Comparison of ENCODE assay signal across 8 cellular contexts in the genomic region with DNA sequence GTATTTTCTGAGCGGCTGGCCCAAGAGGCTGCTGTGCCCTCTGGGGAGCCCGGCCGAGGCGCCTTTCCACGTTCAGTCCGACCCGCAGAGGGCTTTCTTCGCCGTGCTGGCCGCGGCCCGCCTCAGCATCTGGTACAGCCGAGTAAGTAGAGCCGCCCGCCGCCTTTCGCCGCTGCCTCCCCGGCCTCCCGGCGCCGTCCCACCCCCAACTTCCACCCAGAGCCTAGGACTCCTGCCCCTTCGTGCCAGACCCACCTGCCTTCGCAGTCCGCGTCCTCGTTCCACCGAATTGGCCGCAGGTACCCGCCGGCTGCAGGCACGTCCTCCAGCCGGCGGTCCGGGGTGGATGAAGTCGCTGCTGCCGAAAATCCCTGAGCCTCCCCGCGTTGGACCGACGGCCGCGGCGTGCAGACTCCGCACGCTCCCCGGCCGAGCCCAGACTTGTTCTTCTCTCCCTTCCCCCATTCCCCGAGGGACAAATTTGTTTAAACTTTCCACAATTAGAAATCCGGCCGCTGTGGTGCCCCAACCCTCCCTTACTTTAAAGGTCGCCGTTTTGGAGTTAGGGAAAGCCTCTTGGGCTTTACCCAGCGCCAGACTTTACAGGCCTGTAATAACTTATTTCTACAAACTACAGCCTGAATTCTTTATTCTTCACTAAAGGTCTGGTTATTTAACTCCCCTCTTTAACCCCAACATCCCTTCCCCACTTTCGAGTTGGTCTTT. TPM values are rescaled to one million over a fixed set of nuclear protein-coding genes. Genes with fewer than 3 reads are reported as not detected.
DNase-seq lines count a peak whose midpoint lies in the region; ATAC-seq and TF ChIP-seq lines count a peak whose summit lies in the region.

No MANE protein-coding gene starts in this region.

- TF ChIP-seq CTCF in DOHH2 (IDR thresholded peaks at IDR 0.05; ENCODE audit: low read depth, low read length, poor library complexity, severe bottlenecking) (no peak), liver (IDR thresholded peaks at IDR 0.05; ENCODE audit: low read depth, low read length, missing input control) (no peak)

- peak overlapping the region; percentile 99 for H3K27ac ChIP-seq in DOHH2 (ENCODE audit: low read depth, low read length)
- peak overlapping the region; percentile 92 to 95 for H3K27ac ChIP-seq in liver (ENCODE audit: low read depth in 1 of 2, low read length in 2 of 2)

- H3K27me3 ChIP-seq in DOHH2 (ENCODE audit: control insufficient read depth, low read length) (no peaks in the 10 kb centered on the region), liver (ENCODE audit: control insufficient read depth in 4 of 4, insufficient read depth in 4 of 4, low read length in 3 of 4) (no peaks in the 10 kb centered on the region)

- peaks cover 15% of the 10 kb centered on the region for H4K20me1 ChIP-seq in DOHH2 (ENCODE audit: control insufficient read depth, insufficient read depth, low read depth, low read length)

- H3K79me2 ChIP-seq in DOHH2 (ENCODE audit: control insufficient read depth, low read length): peaks cover 84% of the 10 kb centered on the region

- peaks cover 69% of the 10 kb centered on the region for H3K36me3 ChIP-seq in DOHH2 (ENCODE audit: control insufficient read depth, low read length)
- H3K36me3 ChIP-seq in liver (ENCODE audit: control insufficient read depth in 4 of 4, insufficient read depth in 3 of 4, low read depth in 1 of 4, low read length in 3 of 4): no peaks in the 10 kb centered on the region

- peaks cover 22% of the 10 kb centered on the region for H3F3A ChIP-seq in DOHH2 (ENCODE audit: control insufficient read depth, insufficient read depth)

- TF ChIP-seq RAD21 in liver (IDR thresholded peaks at IDR 0.05): no peak

- H3K9me2 ChIP-seq in DOHH2 (replicated peaks; ENCODE audit: control insufficient read depth, low read length): no peaks in the 10 kb centered on the region

- peak overlapping the region; percentile 88 for H3K4me2 ChIP-seq in DOHH2 (ENCODE audit: low read length)

- peak; percentile 6 for ATAC-seq in GM21529 (IDR thresholded peaks at IDR 0.05; ENCODE audit: unreplicated experiment)

- WGBS in liver: under 1% methylated on average over 55 of the region's 55 CpGs

- peak overlapping the region; percentile 98 for H3K4me3 ChIP-seq in DOHH2 (ENCODE audit: low read length)
- peak overlapping the region; percentile 90 to 92 (median 91) for H3K4me3 ChIP-seq in liver (ENCODE audit: low read depth in 1 of 3, low read length in 3 of 3)

- H3K9ac ChIP-seq in liver (ENCODE audit: low read depth in 1 of 2, low read length in 2 of 2): peak overlapping the region; percentile 88 to 93

- DNase-seq in LHCN-M2 (ENCODE audit: low read depth) (peak; percentile 36), cortex of kidney (lab: John Stamatoyannopoulos, UW) (peak; percentile 25), COLO829 (ENCODE audit: low spot score) (no peak)
- DNase-seq in activated CD4-positive, CD25-positive, alpha-beta regulatory T cell treated with anti-CD3 and anti-CD28 coated beads, Interleukin-2, amount 50 U/mL, for 16 hours (ENCODE audit: low read depth, low spot score): peak; percentile 6
- DNase-seq in stimulated activated CD8-positive, alpha-beta memory T cell treated with anti-CD3 and anti-CD28 coated beads, Interleukin-12 subunit alpha, Interleukin-12 subunit beta, amount 100 ng/mL, for 1 hour (ENCODE audit: low read depth): peak; percentile 11

- H3K4me1 ChIP-seq in DOHH2 (ENCODE audit: control insufficient read depth, low read length): peaks cover 64% of the 10 kb centered on the region
- peaks cover 0 to 24% (median 14%) of the 10 kb centered on the region in 4 donors for H3K4me1 ChIP-seq in liver (ENCODE audit: control insufficient read depth in 4 of 4, insufficient read depth in 4 of 4, low read length in 3 of 4)

- H3K9me3 ChIP-seq in DOHH2 (ENCODE audit: control insufficient read depth, insufficient read depth, low read length) (peaks cover 7% of the 10 kb centered on the region; the same call in 1 of the 2 replicates), liver (ENCODE audit: control insufficient read depth in 4 of 4, low read length in 3 of 4) (no peaks in the 10 kb centered on the region)

TF ChIP-seq in liver, 16 proteins besides CTCF, POLR2A, EP300 and RAD21:
- TF ChIP-seq HNF4A (conservative IDR thresholded peaks at IDR 0.05) (no peak), TAF1 (conservative IDR thresholded peaks at IDR 0.05) (no peak), YY1 (IDR thresholded peaks at IDR 0.05) (no peak), SP1 (IDR thresholded peaks at IDR 0.05) (no peak), HNF4G (IDR thresholded peaks at IDR 0.05) (no peak), EGR1 (IDR thresholded peaks at IDR 0.05; ENCODE audit: low read depth in 2 of 2) (no peak), FOXA2 (IDR thresholded peaks at IDR 0.05) (no peak), FOXA1 (IDR thresholded peaks at IDR 0.05) (no peak), RXRA (IDR thresholded peaks at IDR 0.05) (no peak), GABPA (IDR thresholded peaks at IDR 0.05 in 1 of 2, conservative IDR thresholded peaks at IDR 0.05 in 1 of 2) (no peak)
- TF ChIP-seq, protein P1, sequence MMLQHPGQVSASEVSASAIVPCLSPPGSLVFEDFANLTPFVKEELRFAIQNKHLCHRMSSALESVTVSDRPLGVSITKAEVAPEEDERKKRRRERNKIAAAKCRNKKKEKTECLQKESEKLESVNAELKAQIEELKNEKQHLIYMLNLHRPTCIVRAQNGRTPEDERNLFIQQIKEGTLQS (IDR thresholded peaks at IDR 0.05): no peak
- TF ChIP-seq, protein P2, sequence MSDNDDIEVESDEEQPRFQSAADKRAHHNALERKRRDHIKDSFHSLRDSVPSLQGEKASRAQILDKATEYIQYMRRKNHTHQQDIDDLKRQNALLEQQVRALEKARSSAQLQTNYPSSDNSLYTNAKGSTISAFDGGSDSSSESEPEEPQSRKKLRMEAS (IDR thresholded peaks at IDR 0.05): no peak
- TF ChIP-seq, protein P3, sequence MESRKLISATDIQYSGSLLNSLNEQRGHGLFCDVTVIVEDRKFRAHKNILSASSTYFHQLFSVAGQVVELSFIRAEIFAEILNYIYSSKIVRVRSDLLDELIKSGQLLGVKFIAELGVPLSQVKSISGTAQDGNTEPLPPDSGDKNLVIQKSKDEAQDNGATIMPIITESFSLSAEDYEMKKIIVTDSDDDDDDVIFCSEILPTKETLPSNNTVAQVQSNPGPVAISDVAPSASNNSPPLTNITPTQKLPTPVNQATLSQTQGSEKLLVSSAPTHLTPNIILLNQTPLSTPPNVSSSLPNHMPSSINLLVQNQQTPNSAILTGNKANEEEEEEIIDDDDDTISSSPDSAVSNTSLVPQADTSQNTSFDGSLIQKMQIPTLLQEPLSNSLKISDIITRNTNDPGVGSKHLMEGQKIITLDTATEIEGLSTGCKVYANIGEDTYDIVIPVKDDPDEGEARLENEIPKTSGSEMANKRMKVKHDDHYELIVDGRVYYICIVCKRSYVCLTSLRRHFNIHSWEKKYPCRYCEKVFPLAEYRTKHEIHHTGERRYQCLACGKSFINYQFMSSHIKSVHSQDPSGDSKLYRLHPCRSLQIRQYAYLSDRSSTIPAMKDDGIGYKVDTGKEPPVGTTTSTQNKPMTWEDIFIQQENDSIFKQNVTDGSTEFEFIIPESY (IDR thresholded peaks at IDR 0.05): no peak
- TF ChIP-seq, protein P4, sequence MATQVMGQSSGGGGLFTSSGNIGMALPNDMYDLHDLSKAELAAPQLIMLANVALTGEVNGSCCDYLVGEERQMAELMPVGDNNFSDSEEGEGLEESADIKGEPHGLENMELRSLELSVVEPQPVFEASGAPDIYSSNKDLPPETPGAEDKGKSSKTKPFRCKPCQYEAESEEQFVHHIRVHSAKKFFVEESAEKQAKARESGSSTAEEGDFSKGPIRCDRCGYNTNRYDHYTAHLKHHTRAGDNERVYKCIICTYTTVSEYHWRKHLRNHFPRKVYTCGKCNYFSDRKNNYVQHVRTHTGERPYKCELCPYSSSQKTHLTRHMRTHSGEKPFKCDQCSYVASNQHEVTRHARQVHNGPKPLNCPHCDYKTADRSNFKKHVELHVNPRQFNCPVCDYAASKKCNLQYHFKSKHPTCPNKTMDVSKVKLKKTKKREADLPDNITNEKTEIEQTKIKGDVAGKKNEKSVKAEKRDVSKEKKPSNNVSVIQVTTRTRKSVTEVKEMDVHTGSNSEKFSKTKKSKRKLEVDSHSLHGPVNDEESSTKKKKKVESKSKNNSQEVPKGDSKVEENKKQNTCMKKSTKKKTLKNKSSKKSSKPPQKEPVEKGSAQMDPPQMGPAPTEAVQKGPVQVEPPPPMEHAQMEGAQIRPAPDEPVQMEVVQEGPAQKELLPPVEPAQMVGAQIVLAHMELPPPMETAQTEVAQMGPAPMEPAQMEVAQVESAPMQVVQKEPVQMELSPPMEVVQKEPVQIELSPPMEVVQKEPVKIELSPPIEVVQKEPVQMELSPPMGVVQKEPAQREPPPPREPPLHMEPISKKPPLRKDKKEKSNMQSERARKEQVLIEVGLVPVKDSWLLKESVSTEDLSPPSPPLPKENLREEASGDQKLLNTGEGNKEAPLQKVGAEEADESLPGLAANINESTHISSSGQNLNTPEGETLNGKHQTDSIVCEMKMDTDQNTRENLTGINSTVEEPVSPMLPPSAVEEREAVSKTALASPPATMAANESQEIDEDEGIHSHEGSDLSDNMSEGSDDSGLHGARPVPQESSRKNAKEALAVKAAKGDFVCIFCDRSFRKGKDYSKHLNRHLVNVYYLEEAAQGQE (IDR thresholded peaks at IDR 0.05): no peak

RNA-seq across cellular contexts. Expression of a gene that starts 0.6 kb away (rescaled TPM):
- total RNA-seq in LHCN-M2 (2014; rRNA removed) (13.5 and 21.1 TPM in 2 replicates), liver (10 to 100 TPM; 14.0 to 25.8 TPM)
- 5.8 TPM for polyA plus RNA-seq in LHCN-M2 (2012)
- 1 to 10 TPM; 4.1 to 5.7 TPM for polyA plus RNA-seq in liver
